In genomic region chr7:25710954-25711353, GRCh38 we compare ENCODE assay signal across 25 cellular contexts.
"Had no signal": no experiment of that assay in that cellular context is flagged by ENCODE, and none has a peak within 500 bp of the region (broad histone marks: within the 10 kb centered on the region; RNA-seq: fewer than 3 reads in every experiment).

No MANE protein-coding gene starts in this region.

- H3K27ac ChIP-seq: dorsolateral prefrontal cortex, foreskin keratinocyte, ovary, thyroid gland, vagina had no signal

- H3K36me3 ChIP-seq: heart right ventricle, ovary, stomach, thyroid gland, vagina had no signal

- H3K9me3 ChIP-seq: heart right ventricle, ovary, thyroid gland, vagina had no signal

- H3K4me3 ChIP-seq: dorsolateral prefrontal cortex, heart right ventricle, ovary, stomach, thyroid gland, vagina had no signal

- H3K27me3 ChIP-seq: dorsolateral prefrontal cortex, heart right ventricle, ovary, stomach, thyroid gland, vagina had no signal

- FAIRE-seq: colon, islet of Langerhans had no signal

- ATAC-seq: esophagus mucosa; foreskin keratinocyte; naive thymus-derived CD4-positive, alpha-beta T cell; sciatic nerve; stimulated activated effector memory CD8-positive, alpha-beta T cell treated with anti-CD3 and anti-CD28 coated beads, Interleukin-12 subunit alpha, Interleukin-12 subunit beta, amount 100 ng/mL, for 72 hours had no signal

- H3K4me1 ChIP-seq: foreskin keratinocyte, thyroid gland, vagina had no signal

- DNase-seq: dorsolateral prefrontal cortex; effector CD4-positive, alpha-beta T cell; foreskin keratinocyte; glutamatergic neuron; heart right ventricle; hippocampal formation; kidney glomerular epithelial cell; mesenchymal stem cell; midbrain; naive thymus-derived CD4-positive, alpha-beta T cell; nephron progenitor cell; nucleus accumbens; ovary; stimulated activated CD4-positive, alpha-beta T cell treated with anti-CD3 and anti-CD28 coated beads, Interleukin-2, amount 100 ng/mL, for 24 hours; stimulated activated CD4-positive, alpha-beta T cell treated with anti-CD3 and anti-CD28 coated beads, Interleukin-4, amount 100 ng/mL, for 24 hours; stimulated activated naive CD4-positive, alpha-beta T cell treated with Interleukin-2 at 50 U/mL for 16 hours; stomach; thyroid gland; trophoblast cell had no signal
